Comparison of ENCODE assay signal across 13 cellular contexts in genomic region chr17:58402047-58402446, GRCh38. TPM values are rescaled to one million over a fixed set of nuclear protein-coding genes. Genes with fewer than 3 reads are reported as not detected.
A peak's percentile ranks its signal among the peaks of the same experiment; 100 is the strongest.
DNase-seq lines count a peak whose midpoint lies in the region; TF ChIP-seq lines count a peak whose summit lies in the region.
"Had no signal": no experiment of that assay in that cellular context is flagged by ENCODE, and none has a peak within 500 bp of the region (broad histone marks: within the 10 kb centered on the region; RNA-seq: fewer than 3 reads in every experiment).

No MANE protein-coding gene starts in this region.

- peaks cover 4% of the 10 kb centered on the region for H3K36me3 Mint-ChIP-seq in neural progenitor cell

- H3K4me1 ChIP-seq in neural progenitor cell = peaks cover 26% of the 10 kb centered on the region
- H3K4me1 ChIP-seq: testis had no signal

- no peaks in the 10 kb centered on the region for H3K9me3 ChIP-seq in neural progenitor cell (ENCODE audit: low read depth)
- H3K9me3 ChIP-seq in MG63 = no peaks in the 10 kb centered on the region
- H3K9me3 ChIP-seq: testis had no signal

- peaks cover 65% of the 10 kb centered on the region for H3K4me1 Mint-ChIP-seq in neural progenitor cell

- no peaks in the 10 kb centered on the region for H3K27me3 Mint-ChIP-seq in neural progenitor cell (ENCODE audit: insufficient read depth, low read depth)

- no peaks in the 10 kb centered on the region for H3K9me3 Mint-ChIP-seq in neural progenitor cell

- H3K79me2 ChIP-seq in neural progenitor cell (ENCODE audit: low read depth) = no peaks in the 10 kb centered on the region
- H3K79me2 ChIP-seq: parathyroid adenoma had no signal

- in situ Hi-C loops in KBM-7 (cut with MboI; ENCODE audit: low pct_unique_long_range_greater_than_20kb, low sequenced_read_pairs) = no loop called here
- in situ Hi-C loops in astrocyte of the spinal cord (cut with HindIII; ENCODE audit: low sequenced_read_pairs) = no loop called here

- H3K4me2 ChIP-seq in neural progenitor cell = no peak overlapping the region

- no peaks in the 10 kb centered on the region for H4K20me1 ChIP-seq in neural progenitor cell (ENCODE audit: low read depth)

- H3K36me3 ChIP-seq in neural progenitor cell = no peaks in the 10 kb centered on the region
- H3K36me3 ChIP-seq in MG63 = no peaks in the 10 kb centered on the region

- no peak overlapping the region for H2AFZ ChIP-seq in neural progenitor cell (replicated peaks)
- H2AFZ ChIP-seq: parathyroid adenoma had no signal

- H3K4me3 Mint-ChIP-seq in neural progenitor cell = no peak overlapping the region

- TF ChIP-seq CTCF in astrocyte of the spinal cord (IDR thresholded peaks at IDR 0.05; ENCODE audit: low read depth, low read length) = no peak
- no peak for TF ChIP-seq CTCF in neural progenitor cell (IDR thresholded peaks at IDR 0.05)

- no peak overlapping the region for H3K27ac ChIP-seq in neural progenitor cell
- H3K27ac ChIP-seq: parathyroid adenoma, testis had no signal

- DNase-seq in ELF-1 (ENCODE audit: low read depth, low spot score) = peak; percentile 53
- DNase-seq in KBM-7 = peak; percentile 27
- peak; percentile 47 for DNase-seq in astrocyte of the spinal cord (ENCODE audit: low read depth, low spot score)
- no peak for DNase-seq in neural progenitor cell (ENCODE audit: low spot score)
- no peak for DNase-seq in activated gamma-delta T cell treated with Interleukin-2 at 50 U/mL for 16 hours
- no peak for DNase-seq in medulla oblongata (ENCODE audit: extremely low spot score)
- no peak for DNase-seq in MG63
- DNase-seq in NCI-H1048 (lab: John Stamatoyannopoulos, UW) = no peak
- DNase-seq: IMR-90; NCI-H526; stimulated activated CD4-positive, alpha-beta T cell treated with anti-CD3 and anti-CD28 coated beads, Interleukin-4, amount 100 ng/mL, for 4 hours; testis had no signal

- H3K4me3 ChIP-seq in astrocyte of the spinal cord (ENCODE audit: low read depth, low read length) (no peak overlapping the region), neural progenitor cell (no peak overlapping the region), MG63 (no peak overlapping the region)
- H3K4me3 ChIP-seq: testis had no signal

- H3K9ac ChIP-seq in neural progenitor cell = no peak overlapping the region
- H3K9ac ChIP-seq: parathyroid adenoma had no signal

- H3K27me3 ChIP-seq in neural progenitor cell (peaks cover 5% of the 10 kb centered on the region), MG63 (peaks cover 24% of the 10 kb centered on the region)
- H3K27me3 ChIP-seq: testis had no signal

- peaks cover 20% of the 10 kb centered on the region for H3F3A ChIP-seq in neural progenitor cell (ENCODE audit: low read depth)

- H3K27ac Mint-ChIP-seq in neural progenitor cell = peak overlapping the region; percentile 8

RNA-seq across cellular contexts. Expression of gene RNF43, which starts 15.3 kb away (rescaled TPM):
- 0.50 TPM in 1 of 2 replicates, not detected in the other for total RNA-seq in neural progenitor cell (ENCODE audit: low replicate concordance)
- total RNA-seq in MG63 (2014; rRNA removed; shearing (Covaris generic); ENCODE audit: low replicate concordance) = not detected in 2 replicates

RNA-seq across cellular contexts. Expression of gene SUPT4H1, which starts 50.0 kb away (rescaled TPM):
- total RNA-seq in neural progenitor cell (ENCODE audit: low replicate concordance) = 60.2 and 103 TPM in 2 replicates
- total RNA-seq in MG63 (2014; rRNA removed; shearing (Covaris generic); ENCODE audit: low replicate concordance) = 97.2 and 170 TPM in 2 replicates

Comparison
In these comparisons a context has a peak if more than half of its experiments do, and no peak if none do; other contexts are left out.
1. DNase-seq: peak in ELF-1 (single experiment), KBM-7 (single experiment) and astrocyte of the spinal cord (single experiment); none in neural progenitor cell (single experiment), activated gamma-delta T cell treated with Interleukin-2 at 50 U/mL for 16 hours (single experiment), medulla oblongata (single experiment), MG63 (single experiment) and NCI-H1048 (single experiment).